1 cellular context compared by ENCODE assay signal in genomic region chr2:240585681-240586197, GRCh38.
TF ChIP-seq lines count a peak whose summit lies in the region.

No MANE protein-coding gene starts in this region.

TF ChIP-seq in IMR-90, 13 proteins besides CTCF, POLR2A, EP300 and RAD21 (continued from another document):
- no peak for TF ChIP-seq USF2 (IDR thresholded peaks at IDR 0.05; ENCODE audit: low read depth, low read length)
